1 cellular context compared by ENCODE assay signal in genomic region chr6:159654483-159655098, GRCh38.
TF ChIP-seq lines count a peak whose summit lies in the region.

No MANE protein-coding gene starts in this region.

TF ChIP-seq in H1, 55 proteins besides CTCF, POLR2A, EP300 and RAD21:
- TF ChIP-seq SIRT6 (IDR thresholded peaks at IDR 0.05; ENCODE audit: low read length): no peak
- TF ChIP-seq CBX8 (IDR thresholded peaks at IDR 0.05; ENCODE audit: borderline replicate concordance, low read depth, low read length): no peak
- TF ChIP-seq, protein P1, sequence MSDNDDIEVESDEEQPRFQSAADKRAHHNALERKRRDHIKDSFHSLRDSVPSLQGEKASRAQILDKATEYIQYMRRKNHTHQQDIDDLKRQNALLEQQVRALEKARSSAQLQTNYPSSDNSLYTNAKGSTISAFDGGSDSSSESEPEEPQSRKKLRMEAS (IDR thresholded peaks at IDR 0.05): no peak
- TF ChIP-seq KDM1A (IDR thresholded peaks at IDR 0.05; ENCODE audit: borderline replicate concordance, low read length): no peak
- no peak for TF ChIP-seq JUND (IDR thresholded peaks at IDR 0.05; ENCODE audit: low read length)
